In genomic region chr2:156459720-156460119, GRCh38 we compare ENCODE assay signal across 28 cellular contexts. TPM values are rescaled to one million over a fixed set of nuclear protein-coding genes. Genes with fewer than 3 reads are reported as not detected.
DNase-seq lines count a peak whose midpoint lies in the region; ATAC-seq and TF ChIP-seq lines count a peak whose summit lies in the region.
"Had no signal": no experiment of that assay in that cellular context is flagged by ENCODE, and none has a peak within 500 bp of the region (broad histone marks: within the 10 kb centered on the region; RNA-seq: fewer than 3 reads in every experiment).

No MANE protein-coding gene starts in this region.

- TF ChIP-seq POLR2A in adrenal gland (IDR thresholded peaks at IDR 0.05) (no peak), stomach (IDR thresholded peaks at IDR 0.05) (no peak)

- H3K27ac ChIP-seq in adrenal gland (no peak overlapping the region), left lung (no peak overlapping the region), stomach (peak overlapping the region; percentile 15 to 59 (median 32))
- H3K27ac ChIP-seq: ascending aorta had no signal

- CTCF ChIA-PET in MCF 10A (lab: Yijun Ruan, JAX) = interaction anchor here (0.5 kb wide), 1 partner anchor 22 kb away, joined by 3 read pairs; no protein-coding TSS in a partner anchor

- H3K9me3 ChIP-seq in adrenal gland (replicated peaks in 1 of 3) (no peaks in the 10 kb centered on the region), left lung (no peaks in the 10 kb centered on the region), stomach (no peaks in the 10 kb centered on the region)
- H3K9me3 ChIP-seq: ascending aorta had no signal

- peaks cover 28% of the 10 kb centered on the region for H3K4me1 Mint-ChIP-seq in MCF 10A (ENCODE audit: insufficient read depth, unreplicated experiment)

- 47 to 51% (median 51%) methylated on average over 4 of the region's 4 CpGs for WGBS in adrenal gland, 4 donors
- WGBS in stomach, 5 donors = 29 to 60% (median 45%) methylated on average over 4 of the region's 4 CpGs

- no peak overlapping the region for H3K27ac Mint-ChIP-seq in MCF 10A (ENCODE audit: low read depth, unreplicated experiment)
- H3K27ac Mint-ChIP-seq: activated B cell treated with CpG ODN at 0.5 μM for 24 hours; activated naive CD8-positive, alpha-beta T cell; CD4-positive, alpha-beta memory T cell; naive B cell; stimulated activated naive B cell treated with anti-CD40 and anti-IgM and Interleukin-4, amounts not matched to agents 10 μg/mL and 1 μg/mL and 100 μg/mL, for 72 hours had no signal

- intact Hi-C loops in adrenal gland (cut with DNase I) (no loop called here), left lung (cut with DNase I) (no loop called here), stomach (cut with DNase I; ENCODE audit: low total_unique reads) (no loop called here), MCF 10A (cut with micrococcal nuclease) (no loop called here)

- ATAC-seq in left lung (peak; percentile 74), esophagus mucosa (no peak)
- ATAC-seq: stimulated activated naive B cell treated with anti-CD40 and anti-IgM and Interleukin-4, amounts not matched to agents 10 μg/mL and 1 μg/mL and 100 μg/mL, for 72 hours had no signal

- no peaks in the 10 kb centered on the region for H3K27me3 ChIP-seq in adrenal gland
- H3K27me3 ChIP-seq in left lung = no peaks in the 10 kb centered on the region
- H3K27me3 ChIP-seq in stomach = no peaks in the 10 kb centered on the region
- H3K27me3 ChIP-seq: ascending aorta had no signal

- BruUV-seq in MCF 10A (replicated peaks; lab: Mats Ljungman, UMichigan) = no TSS peak

- H3K4me1 ChIP-seq in adrenal gland (replicated peaks in 1 of 2) (peaks cover 0 to 5% of the 10 kb centered on the region in 2 donors), left lung (peaks cover 0 to 56% of the 10 kb centered on the region in 2 donors), stomach (peaks cover 10 to 73% (median 36%) of the 10 kb centered on the region in 4 donors)
- H3K4me1 ChIP-seq: ascending aorta had no signal

- no peaks in the 10 kb centered on the region for H3K27me3 Mint-ChIP-seq in MCF 10A (ENCODE audit: insufficient read depth, unreplicated experiment)
- H3K27me3 Mint-ChIP-seq: activated B cell treated with CpG ODN at 0.5 μM for 24 hours; activated naive CD8-positive, alpha-beta T cell; CD4-positive, alpha-beta memory T cell; central memory CD8-positive, alpha-beta T cell; naive B cell; stimulated activated naive B cell treated with anti-CD40 and anti-IgM and Interleukin-4, amounts not matched to agents 10 μg/mL and 1 μg/mL and 100 μg/mL, for 72 hours had no signal

- H3K4me3 ChIP-seq in adrenal gland = no peak overlapping the region
- H3K4me3 ChIP-seq in left lung = no peak overlapping the region
- no peak overlapping the region for H3K4me3 ChIP-seq in stomach
- H3K4me3 ChIP-seq: ascending aorta had no signal

- no peak for TF ChIP-seq CTCF in adrenal gland (IDR thresholded peaks at IDR 0.05)
- no peak for TF ChIP-seq CTCF in left lung (IDR thresholded peaks at IDR 0.05)
- TF ChIP-seq CTCF in stomach (IDR thresholded peaks at IDR 0.05) = no peak
- no peak for TF ChIP-seq CTCF in MCF 10A (IDR thresholded peaks at IDR 0.05; ENCODE audit: unreplicated experiment)

- no peaks in the 10 kb centered on the region for H3K9me3 Mint-ChIP-seq in MCF 10A (ENCODE audit: unreplicated experiment)
- H3K9me3 Mint-ChIP-seq: activated B cell treated with CpG ODN at 0.5 μM for 24 hours; CD4-positive, alpha-beta memory T cell; central memory CD8-positive, alpha-beta T cell had no signal

- H3K36me3 Mint-ChIP-seq in MCF 10A (ENCODE audit: insufficient read depth, unreplicated experiment) = no peaks in the 10 kb centered on the region
- H3K36me3 Mint-ChIP-seq: naive B cell had no signal

- DNase-seq in NCI-H2029 (lab: John Stamatoyannopoulos, UW) = peak; percentile 17
- peak in 4 of 7 donors; percentile 36 to 53 (median 47) for DNase-seq in adrenal gland
- no peak for DNase-seq in left lung
- DNase-seq in stomach = peak; percentile 71
- DNase-seq in activated CD4-positive, alpha-beta T cell treated with anti-CD3 and anti-CD28 coated beads for 48 hours = no peak
- no peak for DNase-seq in MCF 10A (ENCODE audit: unreplicated experiment)
- DNase-seq: activated B cell treated with CpG ODN at 0.5 μM for 24 hours; activated CD4-positive, alpha-beta T cell treated with anti-CD3 and anti-CD28 coated beads, Interleukin-2, amount 50 U/mL, for 48 hours; activated CD8-positive, alpha-beta memory T cell treated with anti-CD3 and anti-CD28 coated beads, Interleukin-2, amount 50 U/mL, for 4 hours; AML-193; CD4-positive, alpha-beta memory T cell; dermis blood vessel endothelial cell; DMS153; GF-D8; glutamatergic neuron; Karpas-422; naive B cell; NCI-H1694 treated with DMSO at 0.1 percent for 48 hours; occipital lobe; SHP77 treated with DMSO at 0.1 percent for 48 hours; stimulated activated CD4-positive, alpha-beta T cell treated with anti-CD3 and anti-CD28 coated beads, Interleukin-12 subunit alpha, Interleukin-12 subunit beta, amount 100 ng/mL, for 4 hours; stimulated activated CD4-positive, alpha-beta T cell treated with anti-CD3 and anti-CD28 coated beads, Interleukin-4, amount 100 ng/mL, for 24 hours; stimulated activated naive B cell treated with anti-CD40 and anti-IgM and Interleukin-4, amounts not matched to agents 10 μg/mL and 1 μg/mL and 100 μg/mL, for 72 hours; T1000 had no signal

- no peak overlapping the region for H3K4me3 Mint-ChIP-seq in MCF 10A (ENCODE audit: unreplicated experiment)
- H3K4me3 Mint-ChIP-seq: activated B cell treated with CpG ODN at 0.5 μM for 24 hours; activated naive CD8-positive, alpha-beta T cell; CD4-positive, alpha-beta memory T cell; central memory CD8-positive, alpha-beta T cell; naive B cell; stimulated activated naive B cell treated with anti-CD40 and anti-IgM and Interleukin-4, amounts not matched to agents 10 μg/mL and 1 μg/mL and 100 μg/mL, for 72 hours had no signal

- no peaks in the 10 kb centered on the region for H3K36me3 ChIP-seq in adrenal gland (replicated peaks in 1 of 2)
- no peaks in the 10 kb centered on the region for H3K36me3 ChIP-seq in left lung
- no peaks in the 10 kb centered on the region for H3K36me3 ChIP-seq in stomach
- H3K36me3 ChIP-seq: ascending aorta had no signal

- POLR2A ChIA-PET in MCF 10A (lab: Yijun Ruan, JAX) = no interaction called here

- no peak for TF ChIP-seq EP300 in stomach (IDR thresholded peaks at IDR 0.05)

RNA-seq across cellular contexts. Expression of gene GPD2, which starts 23.5 kb away (rescaled TPM):
- total RNA-seq in adrenal gland (10 to 100 TPM; 10.7 to 33.8 (median 16.2) TPM), left lung (10 to 100 TPM; 31.2 to 44.3 TPM), stomach (100 to 1,000 TPM in 2 of 5 donors, 10 to 100 TPM in 2, 1 to 10 TPM in 1; 8.1 to 254 (median 58.1) TPM), esophagus mucosa (56.1 TPM), MCF 10A (2022) (37.4 and 62.5 TPM in 2 replicates)
- polyA plus RNA-seq in adrenal gland (10 to 100 TPM in 1 of 3 donors, 1 to 10 TPM in 2; 4.5 to 14.0 (median 5.0) TPM), stomach (1 to 10 TPM; 6.2 to 9.5 (median 8.7) TPM)

Comparison
In these comparisons a context has a peak if more than half of its experiments do, and no peak if none do; other contexts are left out.
1. DNase-seq: peak in NCI-H2029 (single experiment), adrenal gland (4 of 7) and stomach (single experiment); none in left lung (0 of 2), activated CD4-positive, alpha-beta T cell treated with anti-CD3 and anti-CD28 coated beads for 48 hours (single experiment) and MCF 10A (single experiment).
2. H3K27ac ChIP-seq: peak in stomach (5 of 5); none in adrenal gland (0 of 5) and left lung (0 of 2).